8 cellular contexts compared by ENCODE assay signal in genomic region chr9:115591584-115591984, GRCh38.
DNase-seq lines count a peak whose midpoint lies in the region; ATAC-seq and TF ChIP-seq lines count a peak whose summit lies in the region.

No MANE protein-coding gene starts in this region.

- H3K9me3 Mint-ChIP-seq in mesothelial cell of epicardium = peaks cover 11% of the 10 kb centered on the region

- no peaks in the 10 kb centered on the region for H3K79me2 ChIP-seq in ACC112 (ENCODE audit: control insufficient read depth, insufficient read depth, low read length, unreplicated experiment)

- no peaks in the 10 kb centered on the region for H3K27me3 ChIP-seq in ACC112 (ENCODE audit: insufficient read depth, low read length)

- peak; percentile 91 for TF ChIP-seq CTCF in mesothelial cell of epicardium (IDR thresholded peaks at IDR 0.05; ENCODE audit: unreplicated experiment)

- H2AFZ ChIP-seq in ACC112 (ENCODE audit: low read length, unreplicated experiment) = no peak overlapping the region

- peak; percentile 52 for DNase-seq in NCI-H1092 (lab: John Stamatoyannopoulos, UW)
- peak; percentile 29 for DNase-seq in RPMI8226
- DNase-seq in epithelial cell of prostate (ENCODE audit: low read depth, low spot score) = peak; percentile 94
- DNase-seq in mesothelial cell of epicardium (ENCODE audit: low spot score in 2 of 2, unreplicated experiment in 2 of 2) = peak; percentile 19 to 56
- DNase-seq in stimulated activated naive CD4-positive, alpha-beta T cell treated with Interleukin-2 at 50 U/mL for 16 hours (lab: John Stamatoyannopoulos, UW) = no peak
- no peak for DNase-seq in cortex of kidney (lab: John Stamatoyannopoulos, UW)

- no peaks in the 10 kb centered on the region for H3K36me3 Mint-ChIP-seq in mesothelial cell of epicardium

- no peaks in the 10 kb centered on the region for H3K36me3 ChIP-seq in ACC112 (ENCODE audit: insufficient read depth, low read length)

- peak overlapping the region; percentile 88 for H3K27ac Mint-ChIP-seq in mesothelial cell of epicardium

- H3K4me1 Mint-ChIP-seq in mesothelial cell of epicardium = peaks cover 26% of the 10 kb centered on the region

- no peaks in the 10 kb centered on the region for H3K27me3 Mint-ChIP-seq in mesothelial cell of epicardium (ENCODE audit: low read depth)

- no peak overlapping the region for H3K4me3 ChIP-seq in ACC112 (ENCODE audit: low read depth, low read length)

- no peak overlapping the region for H3K4me3 Mint-ChIP-seq in mesothelial cell of epicardium

- H3K27ac ChIP-seq in ACC112 (ENCODE audit: low read depth, low read length) = peak overlapping the region; percentile 98
- H3K27ac ChIP-seq in epithelial cell of prostate = peak overlapping the region; percentile 60

- peaks cover 66% of the 10 kb centered on the region for H3K4me1 ChIP-seq in ACC112 (ENCODE audit: control insufficient read depth, insufficient read depth, low read length, unreplicated experiment)

- ATAC-seq in GM18867 (IDR thresholded peaks at IDR 0.05; ENCODE audit: unreplicated experiment) = peak; percentile 48

Comparison
In these comparisons a context has a peak if more than half of its experiments do, and no peak if none do; other contexts are left out.
1. DNase-seq: peak in NCI-H1092 (single experiment), RPMI8226 (single experiment), epithelial cell of prostate (single experiment) and mesothelial cell of epicardium (2 of 2); none in stimulated activated naive CD4-positive, alpha-beta T cell treated with Interleukin-2 at 50 U/mL for 16 hours (single experiment) and cortex of kidney (single experiment).